ENCODE assay signal across 22 cellular contexts in the genomic region with DNA sequence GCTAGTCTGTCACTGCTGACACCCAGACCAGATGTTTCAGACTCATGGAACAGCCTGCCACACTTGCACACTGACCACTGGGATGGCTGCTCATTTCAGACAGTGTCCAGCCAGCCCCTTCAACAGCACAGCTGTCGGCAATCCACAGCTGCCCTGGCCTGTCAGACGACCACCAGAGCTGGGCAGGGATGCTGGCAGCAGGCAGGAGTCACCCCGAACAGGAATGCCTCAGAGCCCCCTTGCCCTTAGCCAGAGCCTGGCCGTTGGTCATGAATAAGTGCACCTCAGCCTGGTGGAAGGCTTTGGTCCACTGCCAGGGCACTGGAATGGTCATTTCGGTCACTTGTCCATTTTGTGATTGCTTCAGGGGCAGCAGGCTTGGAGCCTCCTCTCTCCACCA.
DNase-seq lines count a peak whose midpoint lies in the region; ATAC-seq and TF ChIP-seq lines count a peak whose summit lies in the region.
"Had no signal": no experiment of that assay in that cellular context is flagged by ENCODE, and none has a peak within 500 bp of the region (broad histone marks: within the 10 kb centered on the region; RNA-seq: fewer than 3 reads in every experiment).

No MANE protein-coding gene starts in this region.

- H3K4me3 ChIP-seq in endodermal cell (ENCODE audit: low read length) (no peak overlapping the region), neuronal stem cell (ENCODE audit: low read length in 2 of 2) (no peak overlapping the region), upper lobe of right lung (no peak overlapping the region)
- H3K4me3 ChIP-seq: A549; BLaER1 treated with 17β-estradiol and CSF1 and Interleukin-3, amounts not matched to agents 10 nM and 100 nM had no signal

- peaks cover 10 to 21% of the 10 kb centered on the region in 2 donors for H3K27me3 Mint-ChIP-seq in natural killer cell treated with Interleukin-12 subunit alpha and Interleukin-12 subunit beta and Interleukin-15 and Interleukin-18, amount 100 ng/mL, for 72 hours
- H3K27me3 Mint-ChIP-seq in natural killer cell (ENCODE audit: low read depth in 2 of 2) (peaks cover 0 to 7% of the 10 kb centered on the region in 2 donors), endodermal cell (ENCODE audit: insufficient read depth) (peaks cover 4% of the 10 kb centered on the region)
- H3K27me3 Mint-ChIP-seq: CD8-positive, alpha-beta memory T cell had no signal

- no peak overlapping the region for H3K9ac ChIP-seq in endodermal cell (ENCODE audit: extremely low read depth, low read length, poor library complexity, severe bottlenecking)
- no peak overlapping the region for H3K9ac ChIP-seq in neuronal stem cell (ENCODE audit: low read depth, low read length, poor library complexity)
- H3K9ac ChIP-seq: BLaER1 treated with 17β-estradiol and CSF1 and Interleukin-3, amounts not matched to agents 10 nM and 100 nM had no signal

- no peak overlapping the region for H2BK120ac ChIP-seq in neuronal stem cell (ENCODE audit: low read depth, low read length)

- peak overlapping the region; percentile 32 for H2AK5ac ChIP-seq in neuronal stem cell (ENCODE audit: low read depth, low read length)

- no peak overlapping the region for H3K4me2 ChIP-seq in neuronal stem cell (ENCODE audit: insufficient read depth, low read length, poor library complexity, severe bottlenecking)
- H3K4me2 ChIP-seq: A549; BLaER1 treated with 17β-estradiol and CSF1 and Interleukin-3, amounts not matched to agents 10 nM and 100 nM had no signal

- no peaks in the 10 kb centered on the region for H3K27me3 ChIP-seq in endodermal cell (ENCODE audit: control insufficient read depth, insufficient read depth, low read length, poor library complexity, severe bottlenecking)
- H3K27me3 ChIP-seq in neuronal stem cell (ENCODE audit: control insufficient read depth in 3 of 3, insufficient read depth in 3 of 3, low read depth in 1 of 3, low read length in 3 of 3): no peaks in the 10 kb centered on the region
- peaks cover 16% of the 10 kb centered on the region for H3K27me3 ChIP-seq in upper lobe of right lung
- H3K27me3 ChIP-seq: BE2C had no signal

- no peak overlapping the region for H3K23ac ChIP-seq in neuronal stem cell (ENCODE audit: low read depth, low read length, poor library complexity)

- H3K4ac ChIP-seq in neuronal stem cell (ENCODE audit: low read length): no peak overlapping the region

- H3K36me3 Mint-ChIP-seq in natural killer cell treated with Interleukin-12 subunit alpha and Interleukin-12 subunit beta and Interleukin-15 and Interleukin-18, amount 100 ng/mL, for 72 hours: no peaks in the 10 kb centered on the region
- no peaks in the 10 kb centered on the region for H3K36me3 Mint-ChIP-seq in natural killer cell
- H3K36me3 Mint-ChIP-seq in endodermal cell (ENCODE audit: low read depth): no peaks in the 10 kb centered on the region
- H3K36me3 Mint-ChIP-seq: CD14-positive monocyte; CD8-positive, alpha-beta memory T cell had no signal

- H3K27ac ChIP-seq in endodermal cell (ENCODE audit: low read depth, low read length) (no peak overlapping the region), neuronal stem cell (replicated peaks; ENCODE audit: low read length) (no peak overlapping the region), upper lobe of right lung (no peak overlapping the region)
- H3K27ac ChIP-seq: A549; BLaER1 treated with 17β-estradiol and CSF1 and Interleukin-3, amounts not matched to agents 10 nM and 100 nM had no signal

- H3K4me1 Mint-ChIP-seq in natural killer cell treated with Interleukin-12 subunit alpha and Interleukin-12 subunit beta and Interleukin-15 and Interleukin-18, amount 100 ng/mL, for 72 hours (ENCODE audit: low read depth in 2 of 2): no peaks in the 10 kb centered on the region
- H3K4me1 Mint-ChIP-seq in natural killer cell (no peaks in the 10 kb centered on the region), endodermal cell (no peaks in the 10 kb centered on the region)
- H3K4me1 Mint-ChIP-seq: CD14-positive monocyte; CD8-positive, alpha-beta memory T cell had no signal

- no peaks in the 10 kb centered on the region for H3K36me3 ChIP-seq in endodermal cell (ENCODE audit: control insufficient read depth, insufficient read depth, low read length)
- no peaks in the 10 kb centered on the region for H3K36me3 ChIP-seq in neuronal stem cell (replicated peaks in 1 of 2; ENCODE audit: control insufficient read depth in 2 of 2, insufficient read depth in 2 of 2, low read length in 2 of 2)
- H3K36me3 ChIP-seq in upper lobe of right lung: no peaks in the 10 kb centered on the region
- H3K36me3 ChIP-seq: BE2C; BLaER1 treated with 17β-estradiol and CSF1 and Interleukin-3, amounts not matched to agents 10 nM and 100 nM had no signal

- H2BK5ac ChIP-seq in neuronal stem cell (ENCODE audit: low read length): no peak overlapping the region

- H3K4me1 ChIP-seq in endodermal cell (ENCODE audit: control insufficient read depth, insufficient read depth, low read length): no peaks in the 10 kb centered on the region
- peaks cover 0 to 7% of the 10 kb centered on the region in 2 donors for H3K4me1 ChIP-seq in neuronal stem cell (ENCODE audit: control insufficient read depth in 2 of 2, insufficient read depth in 1 of 2, low read depth in 1 of 2, low read length in 2 of 2)
- H3K4me1 ChIP-seq in upper lobe of right lung: no peaks in the 10 kb centered on the region
- H3K4me1 ChIP-seq: A549, BE2C had no signal

- H2BK15ac ChIP-seq in neuronal stem cell (ENCODE audit: low read length): no peak overlapping the region

- H3K9me3 Mint-ChIP-seq in natural killer cell treated with Interleukin-12 subunit alpha and Interleukin-12 subunit beta and Interleukin-15 and Interleukin-18, amount 100 ng/mL, for 72 hours: no peaks in the 10 kb centered on the region
- H3K9me3 Mint-ChIP-seq in natural killer cell (no peaks in the 10 kb centered on the region), endodermal cell (no peaks in the 10 kb centered on the region)
- H3K9me3 Mint-ChIP-seq: CD4-positive, alpha-beta T cell had no signal

- no peak overlapping the region for H3K14ac ChIP-seq in neuronal stem cell (ENCODE audit: low read length)

- no peak for DNase-seq in natural killer cell treated with Interleukin-12 subunit alpha and Interleukin-12 subunit beta and Interleukin-15 and Interleukin-18, amount 100 ng/mL, for 72 hours (ENCODE audit: low spot score)
- DNase-seq in natural killer cell (no peak), endodermal cell (peak; percentile 28), neuronal stem cell (ENCODE audit: low spot score) (no peak), upper lobe of right lung (peak; percentile 36), NCI-H2196 treated with DMSO at 0.1 percent for 48 hours (lab: John Stamatoyannopoulos, UW; ENCODE audit: unreplicated experiment) (no peak)
- DNase-seq: 8988T; ACHN; AML-193; BE2C; CD4-positive, alpha-beta T cell; CD8-positive, alpha-beta memory T cell; DMS53; DMS79 treated with DMSO at 0.1 percent for 48 hours; GF-D8; GOT3; HCEC 1CT had no signal

- no peak overlapping the region for H3K27ac Mint-ChIP-seq in natural killer cell treated with Interleukin-12 subunit alpha and Interleukin-12 subunit beta and Interleukin-15 and Interleukin-18, amount 100 ng/mL, for 72 hours
- H3K27ac Mint-ChIP-seq in natural killer cell (no peak overlapping the region), endodermal cell (no peak overlapping the region)
- H3K27ac Mint-ChIP-seq: CD14-positive monocyte; CD4-positive, alpha-beta T cell; CD8-positive, alpha-beta memory T cell had no signal

- ATAC-seq in natural killer cell treated with Interleukin-12 subunit alpha and Interleukin-12 subunit beta and Interleukin-15 and Interleukin-18, amount 100 ng/mL, for 72 hours: peak; percentile 11 to 22
- ATAC-seq in natural killer cell (no peak), upper lobe of right lung (no peak), GM19023 (IDR thresholded peaks at IDR 0.05; ENCODE audit: unreplicated experiment) (no peak), HG02763 (IDR thresholded peaks at IDR 0.05; ENCODE audit: unreplicated experiment) (no peak)
- ATAC-seq: A549 had no signal

- H3K79me1 ChIP-seq in neuronal stem cell (ENCODE audit: low read depth, low read length): no peaks in the 10 kb centered on the region

- 78 to 87% methylated on average over 3 to 5 of the region's 5 CpGs for WGBS in endodermal cell (ENCODE audit: insufficient coverage in 1 of 2, insufficient read length in 1 of 2), 2 experiments
- WGBS in neuronal stem cell (ENCODE audit: extremely low coverage in 2 of 2, insufficient read length in 2 of 2, insufficient replicate concordance in 1 of 2), 2 donors: no CpG with 5 or more reads among the region's 5 CpGs

- intact Hi-C loops in natural killer cell (cut with micrococcal nuclease) (no loop called here), upper lobe of right lung (cut with DNase I) (no loop called here)

- H3K4me3 Mint-ChIP-seq in natural killer cell treated with Interleukin-12 subunit alpha and Interleukin-12 subunit beta and Interleukin-15 and Interleukin-18, amount 100 ng/mL, for 72 hours: no peak overlapping the region
- H3K4me3 Mint-ChIP-seq in natural killer cell (no peak overlapping the region), endodermal cell (no peak overlapping the region)
- H3K4me3 Mint-ChIP-seq: CD14-positive monocyte; CD4-positive, alpha-beta T cell; CD8-positive, alpha-beta memory T cell had no signal

- H4K8ac ChIP-seq in neuronal stem cell (ENCODE audit: low read depth, low read length): no peak overlapping the region

- peak overlapping the region; percentile 43 for H2BK12ac ChIP-seq in neuronal stem cell (ENCODE audit: low read length)

- H4K91ac ChIP-seq in neuronal stem cell (ENCODE audit: low read depth, low read length, poor library complexity): no peak overlapping the region

- H2AFZ ChIP-seq in neuronal stem cell (ENCODE audit: low read length): no peak overlapping the region

- TF ChIP-seq CTCF in natural killer cell (IDR thresholded peaks at IDR 0.05) (no peak), endodermal cell (conservative IDR thresholded peaks at IDR 0.05) (no peak), upper lobe of right lung (IDR thresholded peaks at IDR 0.05) (no peak)

- peak overlapping the region; percentile 55 for H3K18ac ChIP-seq in neuronal stem cell (ENCODE audit: low read length)

- H3K9me3 ChIP-seq in endodermal cell (ENCODE audit: control insufficient read depth, low read length) (no peaks in the 10 kb centered on the region), neuronal stem cell (replicated peaks in 1 of 2; ENCODE audit: control insufficient read depth in 2 of 2, insufficient read depth in 1 of 2, low read depth in 1 of 2, low read length in 2 of 2) (no peaks in the 10 kb centered on the region), upper lobe of right lung (no peaks in the 10 kb centered on the region)
- H3K9me3 ChIP-seq: A549; BE2C; BLaER1 treated with 17β-estradiol and CSF1 and Interleukin-3, amounts not matched to agents 10 nM and 100 nM had no signal

Comparison
In these comparisons a context has a peak if more than half of its experiments do, and no peak if none do; other contexts are left out.
1. ATAC-seq: peak in natural killer cell treated with Interleukin-12 subunit alpha and Interleukin-12 subunit beta and Interleukin-15 and Interleukin-18, amount 100 ng/mL, for 72 hours (2 of 2); none in natural killer cell (0 of 3), upper lobe of right lung (single experiment), GM19023 (single experiment) and HG02763 (single experiment).
2. DNase-seq: peak in endodermal cell (single experiment) and upper lobe of right lung (single experiment); none in natural killer cell treated with Interleukin-12 subunit alpha and Interleukin-12 subunit beta and Interleukin-15 and Interleukin-18, amount 100 ng/mL, for 72 hours (single experiment), natural killer cell (single experiment), neuronal stem cell (single experiment) and NCI-H2196 treated with DMSO at 0.1 percent for 48 hours (single experiment).